Comparison of ENCODE assay signal across 16 cellular contexts in the genomic region with DNA sequence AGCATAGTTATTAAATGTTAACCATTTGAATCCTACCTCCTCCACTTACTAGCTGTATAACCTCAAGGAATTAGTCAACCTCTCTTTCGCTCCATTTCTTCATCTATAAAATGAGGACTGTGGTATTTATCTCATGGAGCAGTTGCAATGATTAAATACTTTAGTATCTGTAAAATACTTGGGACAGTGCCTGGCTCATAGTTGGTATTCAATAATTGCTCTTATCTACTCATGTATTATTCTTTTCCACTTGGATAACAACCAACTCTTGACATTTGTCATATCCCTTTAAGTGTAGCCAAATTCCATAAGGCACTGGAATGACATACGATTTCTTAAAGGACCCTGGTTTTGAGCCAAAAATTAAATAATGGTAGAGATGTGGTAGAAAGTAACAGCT.
DNase-seq lines count a peak whose midpoint lies in the region; ATAC-seq and TF ChIP-seq lines count a peak whose summit lies in the region.
"Had no signal": no experiment of that assay in that cellular context is flagged by ENCODE, and none has a peak within 500 bp of the region (broad histone marks: within the 10 kb centered on the region; RNA-seq: fewer than 3 reads in every experiment).

No MANE protein-coding gene starts in this region.

- WGBS in SK-N-SH (ENCODE audit: low lambda C conversion rate), result 34% methylated on average over 2 of the region's 2 CpGs
- WGBS in suprapubic skin, result 40% methylated on average over 2 of the region's 2 CpGs

- H3K9me2 ChIP-seq in SK-N-SH, result no peaks in the 10 kb centered on the region

- TF ChIP-seq EP300 in SK-N-SH (IDR thresholded peaks at IDR 0.05; ENCODE audit: borderline replicate concordance in 1 of 2, low read depth in 1 of 2, low read length in 1 of 2), result no peak
- TF ChIP-seq EP300 in suprapubic skin (IDR thresholded peaks at IDR 0.05), result no peak

- no peaks in the 10 kb centered on the region for H3K79me2 ChIP-seq in SK-N-SH (ENCODE audit: insufficient read depth)

- no peak overlapping the region for H3K4me2 ChIP-seq in SK-N-SH
- H3K4me2 ChIP-seq: BLaER1 treated with 17β-estradiol and CSF1 and Interleukin-3, amounts not matched to agents 10 nM and 100 nM; KMS-11 had no signal

- H2AFZ ChIP-seq in SK-N-SH (ENCODE audit: low read depth), result no peak overlapping the region

- intact Hi-C loops in vagina (cut with DNase I), result no loop called here

- H3K4me3 ChIP-seq in SK-N-SH (ENCODE audit: low read depth in 2 of 2, low read length in 1 of 2) (no peak overlapping the region), fibroblast of the aortic adventitia (ENCODE audit: low read depth, low read length) (no peak overlapping the region), suprapubic skin (no peak overlapping the region), vagina (no peak overlapping the region)
- H3K4me3 ChIP-seq: BLaER1 treated with 17β-estradiol and CSF1 and Interleukin-3, amounts not matched to agents 10 nM and 100 nM; HAP-1 had no signal

- TF ChIP-seq CTCF in SK-N-SH (IDR thresholded peaks at IDR 0.05) (no peak), fibroblast of the aortic adventitia (IDR thresholded peaks at IDR 0.05; ENCODE audit: insufficient read depth, low read length) (no peak), suprapubic skin (IDR thresholded peaks at IDR 0.05) (no peak), vagina (IDR thresholded peaks at IDR 0.05) (no peak)

- H4K20me1 ChIP-seq in SK-N-SH (ENCODE audit: insufficient read depth), result no peaks in the 10 kb centered on the region
- H4K20me1 ChIP-seq: BLaER1 treated with 17β-estradiol and CSF1 and Interleukin-3, amounts not matched to agents 10 nM and 100 nM had no signal

- H3K4me1 ChIP-seq in SK-N-SH (ENCODE audit: control insufficient read depth in 1 of 2, insufficient read depth in 2 of 2, low read depth in 1 of 2, low read length in 1 of 2) (no peaks in the 10 kb centered on the region), suprapubic skin (no peaks in the 10 kb centered on the region), vagina (no peaks in the 10 kb centered on the region)
- H3K4me1 ChIP-seq: BLaER1 treated with 17β-estradiol and CSF1 and Interleukin-3, amounts not matched to agents 10 nM and 100 nM; HAP-1 had no signal

- TF ChIP-seq POLR2A in suprapubic skin (IDR thresholded peaks at IDR 0.05) (no peak), vagina (IDR thresholded peaks at IDR 0.05) (no peak)

- H3K9ac ChIP-seq in SK-N-SH, result no peak overlapping the region
- H3K9ac ChIP-seq: BLaER1 treated with 17β-estradiol and CSF1 and Interleukin-3, amounts not matched to agents 10 nM and 100 nM; KMS-11 had no signal

- POLR2A ChIA-PET in SK-N-SH (lab: Yijun Ruan, JAX), result no interaction called here

- no peaks in the 10 kb centered on the region for H3K36me3 ChIP-seq in SK-N-SH (replicated peaks in 1 of 2; ENCODE audit: control insufficient read depth in 1 of 2, insufficient read depth in 2 of 2, low read length in 1 of 2)
- H3K36me3 ChIP-seq in suprapubic skin, result no peaks in the 10 kb centered on the region
- no peaks in the 10 kb centered on the region for H3K36me3 ChIP-seq in vagina
- H3K36me3 ChIP-seq: BLaER1 treated with 17β-estradiol and CSF1 and Interleukin-3, amounts not matched to agents 10 nM and 100 nM; HAP-1 had no signal

- no peak for DNase-seq in SK-N-SH
- DNase-seq in NCI-H226, result peak; percentile 22
- DNase-seq in fibroblast of the aortic adventitia (ENCODE audit: low read depth), result peak; percentile 75
- no peak for DNase-seq in suprapubic skin (ENCODE audit: low spot score in 2 of 2)
- no peak for DNase-seq in vagina (ENCODE audit: extremely low spot score in 2 of 2)
- DNase-seq: CD8-positive, alpha-beta T cell; DMS 273 treated with DMSO at 0.1 percent for 48 hours; DMS53; DND-41; GDM1 had no signal

- H3F3A ChIP-seq in SK-N-SH (replicated peaks; ENCODE audit: insufficient read depth), result no peaks in the 10 kb centered on the region

- H3K9me3 ChIP-seq in SK-N-SH (no peaks in the 10 kb centered on the region), suprapubic skin (no peaks in the 10 kb centered on the region), vagina (no peaks in the 10 kb centered on the region)
- H3K9me3 ChIP-seq: HAP-1 had no signal

- H3K27ac ChIP-seq in SK-N-SH (ENCODE audit: low read depth in 2 of 2, low read length in 1 of 2) (no peak overlapping the region), suprapubic skin (no peak overlapping the region), vagina (no peak overlapping the region)
- H3K27ac ChIP-seq: 22Rv1; BLaER1 treated with 17β-estradiol and CSF1 and Interleukin-3, amounts not matched to agents 10 nM and 100 nM; KMS-11 had no signal

- H3K27me3 ChIP-seq in SK-N-SH (ENCODE audit: insufficient read depth), result no peaks in the 10 kb centered on the region
- no peaks in the 10 kb centered on the region for H3K27me3 ChIP-seq in suprapubic skin
- no peaks in the 10 kb centered on the region for H3K27me3 ChIP-seq in vagina
- H3K27me3 ChIP-seq: BLaER1 treated with 17β-estradiol and CSF1 and Interleukin-3, amounts not matched to agents 10 nM and 100 nM had no signal

- ATAC-seq in SK-N-SH treated with all-trans-retinoic acid at 6 μM for 48 hours (no peak), GM19395 (IDR thresholded peaks at IDR 0.05; ENCODE audit: unreplicated experiment) (no peak)
- ATAC-seq: CD8-positive, alpha-beta T cell had no signal

- CTCF ChIA-PET in SK-N-SH (lab: Yijun Ruan, JAX), result no interaction called here

- TF ChIP-seq RAD21 in SK-N-SH (IDR thresholded peaks at IDR 0.05; ENCODE audit: low read length), result no peak

TF ChIP-seq in SK-N-SH, 30 proteins besides CTCF, POLR2A, EP300 and RAD21:
- TF ChIP-seq NFIC (IDR thresholded peaks at IDR 0.05; ENCODE audit: borderline replicate concordance), result 0 out of 2 replicates have a peak, but pooled peaks have one; percentile 21
- no peak for TF ChIP-seq TAF1 (IDR thresholded peaks at IDR 0.05; ENCODE audit: borderline replicate concordance, low read depth, low read length)

TF ChIP-seq in SK-N-SH treated with all-trans-retinoic acid at 6 μM for 48 hours, 23 proteins besides CTCF, POLR2A, EP300 and RAD21:
- TF ChIP-seq ZNF70 (CRISPR knock-in tag; IDR thresholded peaks at IDR 0.05), result no peak
- TF ChIP-seq, protein P1, sequence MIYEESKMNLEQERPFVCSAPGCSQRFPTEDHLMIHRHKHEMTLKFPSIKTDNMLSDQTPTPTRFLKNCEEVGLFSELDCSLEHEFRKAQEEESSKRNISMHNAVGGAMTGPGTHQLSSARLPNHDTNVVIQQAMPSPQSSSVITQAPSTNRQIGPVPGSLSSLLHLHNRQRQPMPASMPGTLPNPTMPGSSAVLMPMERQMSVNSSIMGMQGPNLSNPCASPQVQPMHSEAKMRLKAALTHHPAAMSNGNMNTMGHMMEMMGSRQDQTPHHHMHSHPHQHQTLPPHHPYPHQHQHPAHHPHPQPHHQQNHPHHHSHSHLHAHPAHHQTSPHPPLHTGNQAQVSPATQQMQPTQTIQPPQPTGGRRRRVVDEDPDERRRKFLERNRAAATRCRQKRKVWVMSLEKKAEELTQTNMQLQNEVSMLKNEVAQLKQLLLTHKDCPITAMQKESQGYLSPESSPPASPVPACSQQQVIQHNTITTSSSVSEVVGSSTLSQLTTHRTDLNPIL (CRISPR knock-in tag; IDR thresholded peaks at IDR 0.05; ENCODE audit: low read depth), result no peak
- TF ChIP-seq SNAI2 (CRISPR knock-in tag; IDR thresholded peaks at IDR 0.05), result no peak
- TF ChIP-seq ZNF8 (CRISPR knock-in tag; IDR thresholded peaks at IDR 0.05), result no peak
- no peak for TF ChIP-seq ZFP3 (CRISPR knock-in tag; IDR thresholded peaks at IDR 0.05)
- TF ChIP-seq PPARA (CRISPR knock-in tag; IDR thresholded peaks at IDR 0.05; ENCODE audit: borderline replicate concordance), result no peak
- TF ChIP-seq ZC3H10 (CRISPR knock-in tag; IDR thresholded peaks at IDR 0.05), result no peak

Comparison
In these comparisons a context has a peak if more than half of its experiments do, and no peak if none do; other contexts are left out.
1. DNase-seq: peak in NCI-H226 (single experiment) and fibroblast of the aortic adventitia (single experiment); none in SK-N-SH (single experiment), suprapubic skin (0 of 2) and vagina (0 of 2).